ENCODE assay signal across 15 cellular contexts in the genomic region with DNA sequence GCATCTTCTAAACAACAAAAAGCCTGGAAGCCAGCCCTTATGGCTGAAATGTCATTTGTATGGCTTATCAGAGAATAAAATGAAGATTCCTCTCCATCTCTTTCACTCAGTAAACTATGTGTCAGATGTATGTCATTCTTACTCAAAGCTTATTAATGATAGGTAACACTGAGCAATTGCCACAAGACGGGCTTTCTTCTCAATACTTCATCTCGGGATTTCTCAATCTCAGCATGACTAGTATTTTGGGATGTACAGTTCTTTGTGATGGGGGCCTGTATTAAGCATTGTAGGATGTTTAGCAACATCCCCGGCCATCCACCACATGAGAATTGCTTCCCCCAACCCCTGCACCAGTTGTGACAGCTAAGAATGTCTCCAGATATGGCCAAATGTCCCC.
DNase-seq lines count a peak whose midpoint lies in the region; ATAC-seq and TF ChIP-seq lines count a peak whose summit lies in the region.
"Had no signal": no experiment of that assay in that cellular context is flagged by ENCODE, and none has a peak within 500 bp of the region (broad histone marks: within the 10 kb centered on the region; RNA-seq: fewer than 3 reads in every experiment).

No MANE protein-coding gene starts in this region.

- no peaks in the 10 kb centered on the region for H3K36me3 ChIP-seq in RWPE2 (ENCODE audit: low read depth)

- DNase-seq in HCEC 1CT (peak; percentile 41), RWPE2 (ENCODE audit: low spot score) (no peak), epidermal melanocyte (ENCODE audit: insufficient read length, low spot score) (no peak)
- DNase-seq: CD8-positive, alpha-beta T cell; COR-L47; DMS153; DMS79 treated with DMSO at 0.1 percent for 48 hours; EL; GDM1; GOT3; H9 had no signal

- no peaks in the 10 kb centered on the region for H3K27me3 ChIP-seq in RWPE2 (ENCODE audit: insufficient read depth, poor library complexity, severe bottlenecking)

- H3K4me1 ChIP-seq in RWPE2 (ENCODE audit: insufficient read depth, poor library complexity, severe bottlenecking): peaks cover 15% of the 10 kb centered on the region

- TF ChIP-seq CTCF in RWPE2 (IDR thresholded peaks at IDR 0.05; ENCODE audit: poor library complexity, severe bottlenecking): no peak

- H3K4me3 ChIP-seq in RWPE2 (ENCODE audit: severe bottlenecking): no peak overlapping the region
- H3K4me3 ChIP-seq: A549 had no signal

- no peak overlapping the region for H3K27ac ChIP-seq in RWPE2 (ENCODE audit: poor library complexity, severe bottlenecking)
- H3K27ac ChIP-seq: A549 had no signal

- peak; percentile 46 for ATAC-seq in RWPE2 (ENCODE audit: low read depth)
- ATAC-seq in esophagus mucosa: peak; percentile 19
- no peak for ATAC-seq in HG03280 (IDR thresholded peaks at IDR 0.05; ENCODE audit: unreplicated experiment)
- ATAC-seq in GM19035 (IDR thresholded peaks at IDR 0.05; ENCODE audit: unreplicated experiment): no peak
- ATAC-seq: A549; CD8-positive, alpha-beta T cell had no signal

- H3K9me3 ChIP-seq in RWPE2 (ENCODE audit: severe bottlenecking): no peaks in the 10 kb centered on the region
- H3K9me3 ChIP-seq: A549 had no signal

Comparison
In these comparisons a context has a peak if more than half of its experiments do, and no peak if none do; other contexts are left out.
1. ATAC-seq: peak in RWPE2 (single experiment) and esophagus mucosa (single experiment); none in HG03280 (single experiment) and GM19035 (single experiment).